In genomic region chr10:14975672-14976273, GRCh38 we compare ENCODE assay signal across 20 cellular contexts. TPM values are rescaled to one million over a fixed set of nuclear protein-coding genes. Genes with fewer than 3 reads are reported as not detected.
DNase-seq lines count a peak whose midpoint lies in the region; ATAC-seq, FAIRE-seq and TF ChIP-seq lines count a peak whose summit lies in the region.
"Had no signal": no experiment of that assay in that cellular context is flagged by ENCODE, and none has a peak within 500 bp of the region (broad histone marks: within the 10 kb centered on the region; RNA-seq: fewer than 3 reads in every experiment).

No MANE protein-coding gene starts in this region.

- peak; percentile 31 for TF ChIP-seq CTCF in AG09309 (IDR thresholded peaks at IDR 0.05; ENCODE audit: control insufficient read depth, insufficient read depth, low read depth, low read length, missing control alignments)
- TF ChIP-seq CTCF in GM12872 (IDR thresholded peaks at IDR 0.05; ENCODE audit: insufficient read depth, low read depth, low read length) = 0 out of 3 replicates have a peak, but pooled peaks have one; percentile 26
- peak; percentile 15; the same call in 1 of the 2 replicates for TF ChIP-seq CTCF in RWPE1 (conservative IDR thresholded peaks at IDR 0.05; ENCODE audit: low read depth)
- TF ChIP-seq CTCF in fibroblast of mammary gland (conservative IDR thresholded peaks at IDR 0.05; ENCODE audit: control insufficient read depth, insufficient read depth, low read depth, low read length) = peak; percentile 35

- H3K4me3 ChIP-seq in AG09309 (ENCODE audit: control insufficient read depth, low read depth, low read length) (no peak overlapping the region), fibroblast of mammary gland (ENCODE audit: control insufficient read depth, low read depth, low read length) (no peak overlapping the region)

- H3K27ac ChIP-seq in RWPE1 = no peak overlapping the region

- FAIRE-seq in HTR-8/SVneo (lab: Jason Lieb, UNC) = no peak
- FAIRE-seq: G401.6 had no signal

- H3K27ac Mint-ChIP-seq in T-helper 17 cell = no peak overlapping the region
- H3K27ac Mint-ChIP-seq in activated T-helper 2 cell treated with anti-CD3 and anti-CD28 coated beads, Interferon-gamma antibody, Interleukin-2, Interleukin-4, amounts not matched to agents 10 μg/mL and 5 μg/mL and 100 μg/mL, durations not matched to agents 14 hours and 24 hours and 36 hours = no peak overlapping the region
- H3K27ac Mint-ChIP-seq: CD8-positive, alpha-beta T cell had no signal

- no peaks in the 10 kb centered on the region for H3K9me3 Mint-ChIP-seq in activated T-helper 2 cell treated with anti-CD3 and anti-CD28 coated beads, Interferon-gamma antibody, Interleukin-2, Interleukin-4, amounts not matched to agents 10 μg/mL and 5 μg/mL and 100 μg/mL, durations not matched to agents 14 hours and 24 hours and 36 hours
- H3K9me3 Mint-ChIP-seq: activated T-cell treated with anti-CD3 and anti-CD28 coated beads, Interleukin-2, amount 50 U/mL, for 4 hours; CD8-positive, alpha-beta T cell had no signal

- DNase-seq in AG09309 (ENCODE audit: low read depth) = no peak
- no peak for DNase-seq in RWPE1 (ENCODE audit: low spot score)
- DNase-seq in fibroblast of mammary gland (ENCODE audit: low read depth) = peak; percentile 6
- DNase-seq in HTR-8/SVneo (ENCODE audit: insufficient read length, low spot score) = no peak
- no peak for DNase-seq in T-helper 17 cell
- no peak for DNase-seq in activated T-helper 2 cell treated with anti-CD3 and anti-CD28 coated beads, Interferon-gamma antibody, Interleukin-2, Interleukin-4, amounts not matched to agents 10 μg/mL and 5 μg/mL and 100 μg/mL, durations not matched to agents 14 hours and 24 hours and 36 hours (ENCODE audit: low spot score)
- no peak for DNase-seq in T-helper 9 cell
- DNase-seq: activated T-cell treated with anti-CD3 and anti-CD28 coated beads, Interleukin-2, amount 50 U/mL, for 4 hours; amniotic stem cell; CD8-positive, alpha-beta T cell; effector memory CD4-positive, alpha-beta T cell; glutamatergic neuron; KBM-7; kidney glomerular epithelial cell; NCI-H1694 treated with DMSO at 0.1 percent for 48 hours; stimulated activated naive CD8-positive, alpha-beta T cell treated with anti-CD3 and anti-CD28 coated beads, Interleukin-15, Interleukin-2, amounts not matched to agents 100 U/mL and 50 U/mL, for 24 hours had no signal

- no peaks in the 10 kb centered on the region for H3K36me3 Mint-ChIP-seq in T-helper 17 cell (ENCODE audit: low read depth)
- H3K36me3 Mint-ChIP-seq in activated T-helper 2 cell treated with anti-CD3 and anti-CD28 coated beads, Interferon-gamma antibody, Interleukin-2, Interleukin-4, amounts not matched to agents 10 μg/mL and 5 μg/mL and 100 μg/mL, durations not matched to agents 14 hours and 24 hours and 36 hours (ENCODE audit: low read depth) = no peaks in the 10 kb centered on the region
- H3K36me3 Mint-ChIP-seq: CD8-positive, alpha-beta T cell had no signal

- no peak for ATAC-seq in T-helper 17 cell
- ATAC-seq: activated CD4-positive, CD25-positive, alpha-beta regulatory T cell treated with anti-CD3 and anti-CD28 coated beads, Interleukin-2, amount 50 U/mL, for 24 hours; activated T-cell treated with anti-CD3 and anti-CD28 coated beads, Interleukin-2, amount 50 U/mL, for 4 hours; CD8-positive, alpha-beta T cell; sciatic nerve; stimulated activated naive CD8-positive, alpha-beta T cell treated with anti-CD3 and anti-CD28 coated beads, Interleukin-15, Interleukin-2, amounts not matched to agents 100 U/mL and 50 U/mL, for 24 hours had no signal

- H3K4me3 Mint-ChIP-seq in T-helper 17 cell = no peak overlapping the region
- H3K4me3 Mint-ChIP-seq in activated T-helper 2 cell treated with anti-CD3 and anti-CD28 coated beads, Interferon-gamma antibody, Interleukin-2, Interleukin-4, amounts not matched to agents 10 μg/mL and 5 μg/mL and 100 μg/mL, durations not matched to agents 14 hours and 24 hours and 36 hours (ENCODE audit: low read depth) = no peak overlapping the region
- H3K4me3 Mint-ChIP-seq: activated T-cell treated with anti-CD3 and anti-CD28 coated beads, Interleukin-2, amount 50 U/mL, for 4 hours; CD8-positive, alpha-beta T cell had no signal

- POLR2A ChIA-PET in RWPE1 (lab: Yijun Ruan, JAX; ENCODE audit: low non-redundant PET) = no interaction called here

- H3K27me3 Mint-ChIP-seq in T-helper 17 cell = peaks cover 31% of the 10 kb centered on the region
- H3K27me3 Mint-ChIP-seq in activated T-helper 2 cell treated with anti-CD3 and anti-CD28 coated beads, Interferon-gamma antibody, Interleukin-2, Interleukin-4, amounts not matched to agents 10 μg/mL and 5 μg/mL and 100 μg/mL, durations not matched to agents 14 hours and 24 hours and 36 hours (ENCODE audit: low read depth) = peaks cover 11% of the 10 kb centered on the region

- CTCF ChIA-PET in RWPE1 (lab: Yijun Ruan, JAX) = no interaction called here

- no peaks in the 10 kb centered on the region for H3K9me3 ChIP-seq in T-helper 17 cell (ENCODE audit: control insufficient read depth, low read length, poor library complexity, severe bottlenecking)

- peaks cover 9% of the 10 kb centered on the region for H3K4me1 Mint-ChIP-seq in T-helper 17 cell
- H3K4me1 Mint-ChIP-seq in activated T-helper 2 cell treated with anti-CD3 and anti-CD28 coated beads, Interferon-gamma antibody, Interleukin-2, Interleukin-4, amounts not matched to agents 10 μg/mL and 5 μg/mL and 100 μg/mL, durations not matched to agents 14 hours and 24 hours and 36 hours (ENCODE audit: low read depth) = peaks cover 4% of the 10 kb centered on the region

- intact Hi-C loops in activated T-helper 2 cell treated with anti-CD3 and anti-CD28 coated beads, Interferon-gamma antibody, Interleukin-2, Interleukin-4, amounts not matched to agents 10 μg/mL and 5 μg/mL and 100 μg/mL, durations not matched to agents 14 hours and 24 hours and 36 hours (cut with micrococcal nuclease) = no loop called here

RNA-seq across cellular contexts. Expression of gene MEIG1, which starts 16.6 kb away (rescaled TPM):
- not detected for total RNA-seq in T-helper 17 cell
- 0.62 TPM in 1 of 2 replicates, not detected in the other for total RNA-seq in activated T-helper 2 cell treated with anti-CD3 and anti-CD28 coated beads, Interferon-gamma antibody, Interleukin-2, Interleukin-4, amounts not matched to agents 10 μg/mL and 5 μg/mL and 100 μg/mL, durations not matched to agents 14 hours and 24 hours and 36 hours
- total RNA-seq: activated T-cell treated with anti-CD3 and anti-CD28 coated beads, Interleukin-2, amount 50 U/mL, for 4 hours; CD8-positive, alpha-beta T cell; sciatic nerve had no signal

RNA-seq across cellular contexts. Expression of gene DCLRE1C, which starts 21.9 kb away (rescaled TPM):
- 10 to 100 TPM; 12.8 to 15.3 TPM for total RNA-seq in T-helper 17 cell
- 20.5 and 21.0 TPM in 2 replicates for total RNA-seq in activated T-helper 2 cell treated with anti-CD3 and anti-CD28 coated beads, Interferon-gamma antibody, Interleukin-2, Interleukin-4, amounts not matched to agents 10 μg/mL and 5 μg/mL and 100 μg/mL, durations not matched to agents 14 hours and 24 hours and 36 hours
